ENCODE assay signal across 8 cellular contexts in the genomic region with DNA sequence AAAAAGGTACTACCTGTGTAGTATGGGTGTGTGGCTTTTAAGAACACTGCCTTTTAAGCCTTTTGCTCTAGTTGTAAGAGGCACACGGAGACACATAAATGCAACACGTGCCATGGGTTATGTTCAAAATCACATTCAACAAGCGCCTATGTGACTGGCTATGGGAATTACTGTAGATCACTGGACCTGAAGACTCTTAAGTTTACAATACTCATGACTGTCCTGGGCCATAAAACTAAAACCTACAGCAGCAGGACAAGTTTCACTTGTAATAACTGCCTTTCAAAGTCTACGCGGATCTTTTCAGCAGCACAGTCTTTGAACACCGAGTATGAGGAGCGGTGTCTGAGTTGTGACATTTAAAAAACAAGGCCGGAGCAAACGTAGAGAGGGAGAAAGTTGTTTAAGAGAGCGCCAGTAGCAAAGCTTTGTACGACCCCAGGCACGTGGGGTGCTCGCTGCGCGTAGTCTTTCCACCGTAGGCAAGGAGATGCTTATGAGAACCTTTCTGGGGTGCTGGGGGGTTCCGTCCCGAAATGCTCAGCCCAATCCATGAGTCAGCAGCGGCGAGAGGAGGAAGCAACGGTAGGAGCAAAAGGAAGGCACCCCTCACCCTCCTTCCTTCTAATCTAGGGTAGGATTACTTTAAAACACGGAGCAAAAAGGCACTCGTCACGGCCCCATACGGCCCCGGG. TPM values are rescaled to one million over a fixed set of nuclear protein-coding genes. Genes with fewer than 3 reads are reported as not detected.
DNase-seq lines count a peak whose midpoint lies in the region; ATAC-seq and TF ChIP-seq lines count a peak whose summit lies in the region.

No MANE protein-coding gene starts in this region.

- peak overlapping the region; percentile 90 for H3K9ac ChIP-seq in mucosa of stomach (ENCODE audit: low read length)
- peak overlapping the region; percentile 81 to 87 for H3K9ac ChIP-seq in stomach smooth muscle (ENCODE audit: low read length in 2 of 2)

- peak overlapping the region; percentile 89 for H3K4me3 ChIP-seq in mucosa of stomach (ENCODE audit: low read length)
- peak overlapping the region; percentile 69 to 90 for H3K4me3 ChIP-seq in stomach smooth muscle (ENCODE audit: low read length in 2 of 2)

- H3K4me3 Mint-ChIP-seq in CD4-positive, alpha-beta T cell = peak overlapping the region; percentile 97
- peak overlapping the region; percentile 85 for H3K4me3 Mint-ChIP-seq in WTC11

- peak overlapping the region; percentile 73 for H3K27ac ChIP-seq in CD4-positive, alpha-beta T cell (ENCODE audit: low read depth, low read length)
- H3K27ac ChIP-seq in stomach smooth muscle (ENCODE audit: low read length) = peak overlapping the region; percentile 74

- H3K9me3 Mint-ChIP-seq in CD4-positive, alpha-beta T cell = no peaks in the 10 kb centered on the region
- no peaks in the 10 kb centered on the region for H3K9me3 Mint-ChIP-seq in WTC11

- no peaks in the 10 kb centered on the region for H3K27me3 Mint-ChIP-seq in CD4-positive, alpha-beta T cell
- H3K27me3 Mint-ChIP-seq in WTC11 (ENCODE audit: low read depth) = no peaks in the 10 kb centered on the region

- H3K36me3 ChIP-seq in mucosa of stomach (ENCODE audit: control insufficient read depth, insufficient read depth, low read length) = no peaks in the 10 kb centered on the region
- H3K36me3 ChIP-seq in stomach smooth muscle (ENCODE audit: control insufficient read depth in 2 of 2, insufficient read depth in 2 of 2, low read length in 2 of 2) = peaks cover 0 to 16% of the 10 kb centered on the region in 2 donors

- peaks cover 75% of the 10 kb centered on the region for H3K4me1 Mint-ChIP-seq in CD4-positive, alpha-beta T cell (ENCODE audit: low read depth)
- H3K4me1 Mint-ChIP-seq in WTC11 = peaks cover 13% of the 10 kb centered on the region

- POLR2A ChIA-PET in CD4-positive, alpha-beta T cell (lab: Charles Lee) = interaction anchor here (0.6 to 1.5 kb wide), 4 partner anchors 10 to 46 kb away, joined by 3 to 6 read pairs (median 3); a partner anchor contains a TSS
- POLR2A ChIA-PET in WTC11 (lab: Charles Lee) = interaction anchor here (0.6 kb wide), 1 partner anchor 12 kb away, joined by 3 read pairs; no protein-coding TSS in a partner anchor

- H3K36me3 Mint-ChIP-seq in CD4-positive, alpha-beta T cell (ENCODE audit: low read depth) = peaks cover 56% of the 10 kb centered on the region
- H3K36me3 Mint-ChIP-seq in WTC11 = peaks cover 32% of the 10 kb centered on the region

- CTCF ChIA-PET in CD4-positive, alpha-beta T cell (lab: Charles Lee) = no interaction called here
- CTCF ChIA-PET in WTC11 (lab: Charles Lee) = no interaction called here

- ATAC-seq in CD4-positive, alpha-beta T cell (ENCODE audit: poor library complexity) = peak; percentile 28
- ATAC-seq in GM19351 (IDR thresholded peaks at IDR 0.05; ENCODE audit: unreplicated experiment) (peak; percentile 18), WTC11 (no peak)

- H3K27ac Mint-ChIP-seq in CD4-positive, alpha-beta T cell = peak overlapping the region; percentile 85
- peak overlapping the region; percentile 97 for H3K27ac Mint-ChIP-seq in WTC11

- no peaks in the 10 kb centered on the region for H3K9me3 ChIP-seq in CD4-positive, alpha-beta T cell (ENCODE audit: control insufficient read depth, low read length)
- no peaks in the 10 kb centered on the region for H3K9me3 ChIP-seq in mucosa of stomach (ENCODE audit: control insufficient read depth, low read length)
- H3K9me3 ChIP-seq in stomach smooth muscle (ENCODE audit: control insufficient read depth in 2 of 2, low read length in 2 of 2) = no peaks in the 10 kb centered on the region

- DNase-seq in CD4-positive, alpha-beta T cell = peak in 6 of 10 experiments; percentile 3 to 21 (median 8)
- DNase-seq in HT1080 (ENCODE audit: low read depth) (peak; percentile 20), WTC11 (ENCODE audit: low spot score) (peak; percentile 12), posterior vena cava (ENCODE audit: low spot score) (no peak)
- DNase-seq in effector CD8-positive, alpha-beta T cell (lab: John Stamatoyannopoulos, UW) = peak; percentile 10

- no peaks in the 10 kb centered on the region for H3K4me1 ChIP-seq in mucosa of stomach (ENCODE audit: control insufficient read depth, insufficient read depth, low read length)
- peaks cover 9% of the 10 kb centered on the region for H3K4me1 ChIP-seq in stomach smooth muscle (ENCODE audit: control insufficient read depth, insufficient read depth, low read length)

- intact Hi-C loops in CD4-positive, alpha-beta T cell (cut with DNase I, micrococcal nuclease) = loop anchor here in 1 of 2 experiments (2.0 to 5.0 kb wide), 4 partner anchors 45 to 863 kb away; a partner anchor contains a TSS
- intact Hi-C loops in posterior vena cava (cut with DNase I) = loop anchor here in 1 of 2 donors (10.0 kb wide), 1 partner anchor 1059 kb away; a partner anchor contains a TSS

- no peaks in the 10 kb centered on the region for H3K27me3 ChIP-seq in CD4-positive, alpha-beta T cell (ENCODE audit: control insufficient read depth, insufficient read depth, low read length)
- H3K27me3 ChIP-seq in mucosa of stomach (ENCODE audit: control insufficient read depth, insufficient read depth, low read length) (no peaks in the 10 kb centered on the region), stomach smooth muscle (ENCODE audit: control insufficient read depth in 1 of 2, insufficient read depth in 2 of 2, low read length in 2 of 2) (no peaks in the 10 kb centered on the region)

- no peak for TF ChIP-seq CTCF in CD4-positive, alpha-beta T cell (IDR thresholded peaks at IDR 0.05)
- no peak for TF ChIP-seq CTCF in WTC11 (IDR thresholded peaks at IDR 0.05)

TF ChIP-seq in WTC11, 78 proteins besides CTCF, POLR2A, EP300 and RAD21 (continues in another document):
- TF ChIP-seq, protein P1, sequence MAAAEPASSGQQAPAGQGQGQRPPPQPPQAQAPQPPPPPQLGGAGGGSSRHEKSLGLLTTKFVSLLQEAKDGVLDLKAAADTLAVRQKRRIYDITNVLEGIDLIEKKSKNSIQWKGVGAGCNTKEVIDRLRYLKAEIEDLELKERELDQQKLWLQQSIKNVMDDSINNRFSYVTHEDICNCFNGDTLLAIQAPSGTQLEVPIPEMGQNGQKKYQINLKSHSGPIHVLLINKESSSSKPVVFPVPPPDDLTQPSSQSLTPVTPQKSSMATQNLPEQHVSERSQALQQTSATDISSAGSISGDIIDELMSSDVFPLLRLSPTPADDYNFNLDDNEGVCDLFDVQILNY (CRISPR knock-in tag; IDR thresholded peaks at IDR 0.05) = peak; percentile 15; the same call in 1 of the 2 replicates
- TF ChIP-seq, protein P2, sequence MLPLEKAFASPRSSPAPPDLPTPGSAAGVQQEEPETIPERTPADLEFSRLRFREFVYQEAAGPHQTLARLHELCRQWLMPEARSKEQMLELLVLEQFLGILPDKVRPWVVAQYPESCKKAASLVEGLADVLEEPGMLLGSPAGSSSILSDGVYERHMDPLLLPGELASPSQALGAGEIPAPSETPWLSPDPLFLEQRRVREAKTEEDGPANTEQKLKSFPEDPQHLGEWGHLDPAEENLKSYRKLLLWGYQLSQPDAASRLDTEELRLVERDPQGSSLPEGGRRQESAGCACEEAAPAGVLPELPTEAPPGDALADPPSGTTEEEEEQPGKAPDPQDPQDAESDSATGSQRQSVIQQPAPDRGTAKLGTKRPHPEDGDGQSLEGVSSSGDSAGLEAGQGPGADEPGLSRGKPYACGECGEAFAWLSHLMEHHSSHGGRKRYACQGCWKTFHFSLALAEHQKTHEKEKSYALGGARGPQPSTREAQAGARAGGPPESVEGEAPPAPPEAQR (CRISPR knock-in tag; IDR thresholded peaks at IDR 0.05) = no peak

RNA-seq across cellular contexts. Expression of a gene that starts 0.7 kb away (rescaled TPM):
- 10 to 100 TPM; 72.0 to 77.4 TPM for total RNA-seq in CD4-positive, alpha-beta T cell
- total RNA-seq in HT1080 (2014; rRNA removed; shearing (Covaris generic)) = 29.0 and 31.0 TPM in 2 replicates
- polyA plus RNA-seq in HT1080 (2015; cell fraction: cytosol; rRNA removed) = 32.2 and 38.1 TPM in 2 replicates
- polyA plus RNA-seq in HT1080 (2015; cell fraction: nucleus; rRNA removed) = 61.5 and 65.1 TPM in 2 replicates
- total RNA-seq in WTC11 (2021) = 30.5 to 39.7 TPM (median 31.3 TPM) in 3 replicates
- total RNA-seq in posterior vena cava = 10 to 100 TPM; 16.0 to 20.1 TPM

RNA-seq across cellular contexts. Expression of a gene that starts 3.5 kb away (rescaled TPM):
- total RNA-seq in CD4-positive, alpha-beta T cell = 100 to 1,000 TPM; 101 to 102 TPM
- total RNA-seq in HT1080 (2014; rRNA removed; shearing (Covaris generic)) = 211 and 237 TPM in 2 replicates
- 155 and 163 TPM in 2 replicates for polyA plus RNA-seq in HT1080 (2015; cell fraction: cytosol; rRNA removed)
- polyA plus RNA-seq in HT1080 (2015; cell fraction: nucleus; rRNA removed) = 199 and 235 TPM in 2 replicates
- total RNA-seq in WTC11 (2021) = 104 to 121 TPM (median 113 TPM) in 3 replicates
- total RNA-seq in posterior vena cava = 100 to 1,000 TPM in 1 of 2 donors, 10 to 100 TPM in 1; 97.8 to 105 TPM

RNA-seq across cellular contexts. Expression of a gene that starts 46.7 kb away (rescaled TPM):
- total RNA-seq in CD4-positive, alpha-beta T cell = 100 to 1,000 TPM; 101 to 103 TPM
- 65.4 and 68.6 TPM in 2 replicates for total RNA-seq in HT1080 (2014; rRNA removed; shearing (Covaris generic))
- 71.9 and 74.3 TPM in 2 replicates for polyA plus RNA-seq in HT1080 (2015; cell fraction: cytosol; rRNA removed)
- polyA plus RNA-seq in HT1080 (2015; cell fraction: nucleus; rRNA removed) = 104 and 112 TPM in 2 replicates
- total RNA-seq in WTC11 (2021) (74.4 to 77.6 TPM (median 75.5 TPM) in 3 replicates), posterior vena cava (10 to 100 TPM; 38.7 to 43.5 TPM)
